Comparison of ENCODE assay signal across 27 cellular contexts in the genomic region with DNA sequence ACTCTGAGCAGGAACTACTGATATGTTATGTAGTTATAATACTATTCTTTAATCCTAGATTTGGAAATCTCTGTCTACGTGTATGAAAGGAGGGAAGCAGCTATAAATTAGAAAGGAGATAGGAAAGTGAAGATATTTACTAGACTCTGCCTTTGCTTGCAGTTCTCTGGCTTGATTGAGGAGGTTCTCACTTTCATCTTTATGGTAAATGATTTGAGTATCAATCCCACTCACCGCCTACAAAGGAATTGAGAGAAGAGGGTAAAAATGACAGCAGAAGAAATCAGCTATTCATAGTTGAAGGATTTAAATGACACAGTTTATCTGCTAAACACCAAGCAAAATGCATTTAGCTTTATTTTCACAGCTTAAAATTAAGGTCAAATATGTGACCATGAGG.
DNase-seq lines count a peak whose midpoint lies in the region; ATAC-seq, FAIRE-seq and TF ChIP-seq lines count a peak whose summit lies in the region.
"Had no signal": no experiment of that assay in that cellular context is flagged by ENCODE, and none has a peak within 500 bp of the region (broad histone marks: within the 10 kb centered on the region; RNA-seq: fewer than 3 reads in every experiment).

No MANE protein-coding gene starts in this region.

- no peaks in the 10 kb centered on the region for H3K9me1 ChIP-seq in endothelial cell of umbilical vein (replicated peaks; ENCODE audit: control insufficient read depth, extremely low read depth, insufficient read depth, low read length)

- H3K9me3 ChIP-seq in endothelial cell of umbilical vein (replicated peaks; ENCODE audit: control insufficient read depth, insufficient read depth, low read length) (no peaks in the 10 kb centered on the region), osteoblast (ENCODE audit: low read depth, low read length) (no peaks in the 10 kb centered on the region), WERI-Rb-1 (ENCODE audit: severe bottlenecking) (no peaks in the 10 kb centered on the region)
- H3K9me3 ChIP-seq: gastrocnemius medialis, MG63, neutrophil, psoas muscle, tibial artery had no signal

- no peak for ATAC-seq in GM23338
- ATAC-seq: gastrocnemius medialis, GM12878, psoas muscle, WTC11 had no signal

- FAIRE-seq in endothelial cell of umbilical vein (lab: Jason Lieb, UNC) = no peak
- FAIRE-seq: GM12878 had no signal

- BruUV-seq in endothelial cell of umbilical vein (replicated peaks; lab: Mats Ljungman, UMichigan) = no TSS peak

- no peak overlapping the region for H3K4me2 ChIP-seq in GM23338
- H3K4me2 ChIP-seq in endothelial cell of umbilical vein (ENCODE audit: insufficient read depth, low read length) = no peak overlapping the region
- H3K4me2 ChIP-seq in osteoblast (ENCODE audit: insufficient read depth, low read length) = no peak overlapping the region

- H3K27me3 Mint-ChIP-seq in GM23338 (ENCODE audit: insufficient read depth, low read depth, poor library complexity) = peaks cover 2% of the 10 kb centered on the region
- H3K27me3 Mint-ChIP-seq in activated T-helper 1 cell treated with anti-CD3 and anti-CD28 coated beads, Interleukin-12 subunit alpha, Interleukin-12 subunit beta, Interleukin-2, Interleukin-4 antibody, amounts not matched to agents 30 ng/mL and 10 ng/mL and 1 ng/mL, durations not matched to agents 14 hours and 24 hours and 36 hours (ENCODE audit: insufficient read depth) = peaks cover 26% of the 10 kb centered on the region

- no peak for TF ChIP-seq POLR2A in endothelial cell of umbilical vein (IDR thresholded peaks at IDR 0.05; ENCODE audit: low read depth, low read length)

- H3K4me3 Mint-ChIP-seq in GM23338 = no peak overlapping the region
- no peak overlapping the region for H3K4me3 Mint-ChIP-seq in activated T-helper 1 cell treated with anti-CD3 and anti-CD28 coated beads, Interleukin-12 subunit alpha, Interleukin-12 subunit beta, Interleukin-2, Interleukin-4 antibody, amounts not matched to agents 30 ng/mL and 10 ng/mL and 1 ng/mL, durations not matched to agents 14 hours and 24 hours and 36 hours
- H3K4me3 Mint-ChIP-seq: stimulated activated memory B cell treated with anti-CD40 and anti-IgM and Interleukin-4, amounts not matched to agents 10 μg/mL and 1 μg/mL and 100 μg/mL, for 72 hours; T-helper 2 cell treated with Interferon-gamma antibody and Interleukin-4, amounts not matched to agents 5 μg/mL and 100 μg/mL, for 36 hours; WTC11 had no signal

- TF ChIP-seq CTCF in GM23338 (conservative IDR thresholded peaks at IDR 0.05; ENCODE audit: low read depth in 2 of 2) = no peak
- no peak for TF ChIP-seq CTCF in endothelial cell of umbilical vein (IDR thresholded peaks at IDR 0.05; ENCODE audit: extremely low read depth in 1 of 2, insufficient read depth in 1 of 2, low read depth in 1 of 2, low read length in 2 of 2)
- TF ChIP-seq CTCF in osteoblast (IDR thresholded peaks at IDR 0.05; ENCODE audit: extremely low read depth, low read depth, low read length) = no peak
- TF ChIP-seq CTCF in WERI-Rb-1 (IDR thresholded peaks at IDR 0.05; ENCODE audit: low read depth, low read length) = no peak

- H3K27ac Mint-ChIP-seq in GM23338 = no peak overlapping the region
- no peak overlapping the region for H3K27ac Mint-ChIP-seq in activated T-helper 1 cell treated with anti-CD3 and anti-CD28 coated beads, Interleukin-12 subunit alpha, Interleukin-12 subunit beta, Interleukin-2, Interleukin-4 antibody, amounts not matched to agents 30 ng/mL and 10 ng/mL and 1 ng/mL, durations not matched to agents 14 hours and 24 hours and 36 hours
- H3K27ac Mint-ChIP-seq: stimulated activated memory B cell treated with anti-CD40 and anti-IgM and Interleukin-4, amounts not matched to agents 10 μg/mL and 1 μg/mL and 100 μg/mL, for 72 hours; T-helper 2 cell treated with Interferon-gamma antibody and Interleukin-4, amounts not matched to agents 5 μg/mL and 100 μg/mL, for 36 hours; WTC11 had no signal

- H3K27me3 ChIP-seq in GM23338 (ENCODE audit: insufficient read depth) (no peaks in the 10 kb centered on the region), endothelial cell of umbilical vein (ENCODE audit: control insufficient read depth in 2 of 2, insufficient read depth in 2 of 2, low read length in 2 of 2) (no peaks in the 10 kb centered on the region), osteoblast (ENCODE audit: insufficient read depth, low read length) (no peaks in the 10 kb centered on the region), WERI-Rb-1 (ENCODE audit: insufficient read depth, low read depth, severe bottlenecking) (no peaks in the 10 kb centered on the region)
- H3K27me3 ChIP-seq: gastrocnemius medialis, MG63, neutrophil, tibial artery had no signal

- H4K20me1 ChIP-seq in GM23338 (replicated peaks; ENCODE audit: insufficient read depth) (no peaks in the 10 kb centered on the region), endothelial cell of umbilical vein (replicated peaks; ENCODE audit: control insufficient read depth, extremely low read depth, insufficient read depth, low read length) (no peaks in the 10 kb centered on the region), osteoblast (ENCODE audit: insufficient read depth, low read length) (no peaks in the 10 kb centered on the region)

- H3K79me2 ChIP-seq in GM23338 (replicated peaks; ENCODE audit: insufficient read depth) (no peaks in the 10 kb centered on the region), endothelial cell of umbilical vein (ENCODE audit: control insufficient read depth, insufficient read depth, low read length) (no peaks in the 10 kb centered on the region), osteoblast (ENCODE audit: insufficient read depth, low read length) (no peaks in the 10 kb centered on the region)

- H3K9me2 ChIP-seq in GM23338 (ENCODE audit: insufficient read depth) = peaks cover 2% of the 10 kb centered on the region; the same call in 1 of the 2 replicates

- H3K4me1 Mint-ChIP-seq in GM23338 = peaks cover 10% of the 10 kb centered on the region
- H3K4me1 Mint-ChIP-seq in activated T-helper 1 cell treated with anti-CD3 and anti-CD28 coated beads, Interleukin-12 subunit alpha, Interleukin-12 subunit beta, Interleukin-2, Interleukin-4 antibody, amounts not matched to agents 30 ng/mL and 10 ng/mL and 1 ng/mL, durations not matched to agents 14 hours and 24 hours and 36 hours (ENCODE audit: low read depth) = peaks cover 19% of the 10 kb centered on the region

- no peaks in the 10 kb centered on the region for H3K36me3 ChIP-seq in GM23338 (ENCODE audit: insufficient read depth)
- peaks cover 19 to 65% of the 10 kb centered on the region in 2 experiments for H3K36me3 ChIP-seq in endothelial cell of umbilical vein (ENCODE audit: control insufficient read depth in 2 of 2, extremely low read depth in 1 of 2, insufficient read depth in 2 of 2, low read length in 2 of 2)
- H3K36me3 ChIP-seq in osteoblast (ENCODE audit: insufficient read depth, low read length) = peaks cover 85% of the 10 kb centered on the region
- no peaks in the 10 kb centered on the region for H3K36me3 ChIP-seq in WERI-Rb-1
- H3K36me3 ChIP-seq: gastrocnemius medialis, neutrophil had no signal

- H3K27ac ChIP-seq in GM23338 (ENCODE audit: low read depth) = no peak overlapping the region
- H3K27ac ChIP-seq in endothelial cell of umbilical vein (ENCODE audit: insufficient read depth, low read depth, low read length) = peak overlapping the region; percentile 72
- peak overlapping the region; percentile 38 for H3K27ac ChIP-seq in osteoblast (ENCODE audit: low read depth, low read length)
- no peak overlapping the region for H3K27ac ChIP-seq in WERI-Rb-1
- H3K27ac ChIP-seq: 22Rv1, gastrocnemius medialis, neutrophil, psoas muscle had no signal

- H3F3A ChIP-seq in GM23338 (replicated peaks; ENCODE audit: low read depth) = no peaks in the 10 kb centered on the region

- POLR2A ChIA-PET in endothelial cell of umbilical vein (lab: Charles Lee) = interaction anchor here (0.8 kb wide), 1 partner anchor 15 kb away, joined by 3 read pairs; no protein-coding TSS in a partner anchor

- DNase-seq in DMS 273 treated with DMSO at 0.1 percent for 48 hours (lab: John Stamatoyannopoulos, UW) (peak; percentile 65), DMS 273 (lab: John Stamatoyannopoulos, UW; ENCODE audit: unreplicated experiment) (no peak), GM23338 (ENCODE audit: low spot score) (no peak), endothelial cell of umbilical vein (ENCODE audit: low read depth, low spot score) (no peak), osteoblast (ENCODE audit: insufficient read length, low spot score, missing footprints) (no peak), WERI-Rb-1 (no peak), UCSD-AML1 (lab: John Stamatoyannopoulos, UW; ENCODE audit: unreplicated experiment) (no peak)
- no peak for DNase-seq in activated T-helper 1 cell treated with anti-CD3 and anti-CD28 coated beads, Interleukin-12 subunit alpha, Interleukin-12 subunit beta, Interleukin-2, Interleukin-4 antibody, amounts not matched to agents 30 ng/mL and 10 ng/mL and 1 ng/mL, durations not matched to agents 14 hours and 24 hours and 36 hours (ENCODE audit: low spot score)
- DNase-seq: activated gamma-delta T cell; AML-193; cerebellar nuclear complex; DMS79; gastrocnemius medialis; islet precursor cell; MG63; NCI-H1436; NCI-H510A treated with DMSO at 0.1 percent for 48 hours; psoas muscle; stimulated activated CD4-positive, alpha-beta T cell treated with anti-CD3 and anti-CD28 coated beads, Interleukin-2, amount 100 ng/mL, for 24 hours; tibial artery had no signal

- H3K4me3 ChIP-seq in GM23338 (no peak overlapping the region), endothelial cell of umbilical vein (replicated peaks in 1 of 3; ENCODE audit: insufficient read depth in 1 of 3, low read depth in 1 of 3, low read length in 3 of 3) (no peak overlapping the region), osteoblast (ENCODE audit: insufficient read depth, low read length) (no peak overlapping the region), WERI-Rb-1 (ENCODE audit: low read depth, low read length) (no peak overlapping the region)
- H3K4me3 ChIP-seq: gastrocnemius medialis, GM12878, lung, MG63, psoas muscle, tibial artery had no signal

- dilution Hi-C loops in endothelial cell of umbilical vein (cut with MboI; ENCODE audit: extremely low pct_ligation_motif_present, low sequenced_read_pairs) = no loop called here

- no peaks in the 10 kb centered on the region for H3K9me3 Mint-ChIP-seq in GM23338
- H3K9me3 Mint-ChIP-seq in activated T-helper 1 cell treated with anti-CD3 and anti-CD28 coated beads, Interleukin-12 subunit alpha, Interleukin-12 subunit beta, Interleukin-2, Interleukin-4 antibody, amounts not matched to agents 30 ng/mL and 10 ng/mL and 1 ng/mL, durations not matched to agents 14 hours and 24 hours and 36 hours = no peaks in the 10 kb centered on the region
- H3K9me3 Mint-ChIP-seq: stimulated activated memory B cell treated with anti-CD40 and anti-IgM and Interleukin-4, amounts not matched to agents 10 μg/mL and 1 μg/mL and 100 μg/mL, for 72 hours; T-helper 2 cell treated with Interferon-gamma antibody and Interleukin-4, amounts not matched to agents 5 μg/mL and 100 μg/mL, for 36 hours; WTC11 had no signal

- H3K36me3 Mint-ChIP-seq in GM23338 (ENCODE audit: low read depth) = no peaks in the 10 kb centered on the region
- no peaks in the 10 kb centered on the region for H3K36me3 Mint-ChIP-seq in activated T-helper 1 cell treated with anti-CD3 and anti-CD28 coated beads, Interleukin-12 subunit alpha, Interleukin-12 subunit beta, Interleukin-2, Interleukin-4 antibody, amounts not matched to agents 30 ng/mL and 10 ng/mL and 1 ng/mL, durations not matched to agents 14 hours and 24 hours and 36 hours (ENCODE audit: low read depth)
- H3K36me3 Mint-ChIP-seq: stimulated activated memory B cell treated with anti-CD40 and anti-IgM and Interleukin-4, amounts not matched to agents 10 μg/mL and 1 μg/mL and 100 μg/mL, for 72 hours; WTC11 had no signal

- intact Hi-C loops in endothelial cell of umbilical vein (cut with micrococcal nuclease) = no loop called here
- intact Hi-C loops in activated T-helper 1 cell treated with anti-CD3 and anti-CD28 coated beads, Interleukin-12 subunit alpha, Interleukin-12 subunit beta, Interleukin-2, Interleukin-4 antibody, amounts not matched to agents 30 ng/mL and 10 ng/mL and 1 ng/mL, durations not matched to agents 14 hours and 24 hours and 36 hours (cut with micrococcal nuclease) = loop anchor here (2.0 kb wide), 1 partner anchor 68 kb away; a partner anchor contains a TSS

- no peak overlapping the region for H3K9ac ChIP-seq in endothelial cell of umbilical vein (replicated peaks; ENCODE audit: extremely low read depth, insufficient read depth, low read length)

- CTCF ChIA-PET in endothelial cell of umbilical vein (lab: Charles Lee) = interaction anchor here (0.7 kb wide), 1 partner anchor 114 kb away, joined by 3 read pairs; no protein-coding TSS in a partner anchor

- H3K4me1 ChIP-seq in GM23338 (ENCODE audit: insufficient read depth) = no peaks in the 10 kb centered on the region
- H3K4me1 ChIP-seq in endothelial cell of umbilical vein (ENCODE audit: control insufficient read depth, extremely low read depth, insufficient read depth, low read length) = peaks cover 43% of the 10 kb centered on the region
- H3K4me1 ChIP-seq in osteoblast (ENCODE audit: insufficient read depth, low read length) = peaks cover 6% of the 10 kb centered on the region
- H3K4me1 ChIP-seq: gastrocnemius medialis, psoas muscle had no signal

- 0 out of 2 replicates have a peak overlapping the region, but pooled peaks have one; percentile 3 for H2AFZ ChIP-seq in GM23338
- H2AFZ ChIP-seq in endothelial cell of umbilical vein (ENCODE audit: low read depth, low read length) = no peak overlapping the region
- H2AFZ ChIP-seq in osteoblast (ENCODE audit: low read length) = no peak overlapping the region

Comparison
In these comparisons a context has a peak if more than half of its experiments do, and no peak if none do; other contexts are left out.
1. H3K27ac ChIP-seq: peak in endothelial cell of umbilical vein (single experiment) and osteoblast (single experiment); none in GM23338 (single experiment) and WERI-Rb-1 (single experiment).